7 cellular contexts compared by ENCODE assay signal in the genomic region with DNA sequence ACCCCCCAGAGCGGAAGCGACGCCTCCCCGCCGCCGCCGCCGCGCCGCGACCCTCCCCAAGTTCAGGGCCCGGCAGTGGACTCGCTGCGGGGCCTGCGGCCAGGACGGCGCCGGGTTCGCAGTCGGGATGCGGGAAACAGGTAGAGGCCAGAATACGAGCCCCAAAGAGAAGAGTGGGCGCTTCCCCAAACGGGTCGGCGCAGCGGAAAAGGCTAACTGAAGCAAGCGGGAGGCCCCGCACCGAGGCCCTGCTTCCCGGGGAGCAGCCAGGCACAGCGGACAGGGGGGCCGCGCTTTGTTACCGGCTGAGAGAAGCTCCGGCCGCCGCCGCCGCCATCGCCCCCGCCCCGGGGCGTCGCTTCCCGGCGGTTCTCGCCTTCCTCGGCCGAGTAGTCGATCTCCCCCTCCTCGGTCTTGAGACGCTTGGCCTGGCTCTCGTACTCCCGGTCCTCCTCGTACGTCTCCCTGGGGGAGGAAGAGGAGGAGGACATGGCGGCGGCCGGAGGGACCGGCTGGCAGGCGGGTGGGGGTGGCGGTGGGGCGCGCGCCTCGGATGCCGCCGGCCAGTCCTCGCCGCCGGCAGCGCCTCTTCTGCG. TPM values are rescaled to one million over a fixed set of nuclear protein-coding genes. Genes with fewer than 3 reads are reported as not detected.
DNase-seq lines count a peak whose midpoint lies in the region; ATAC-seq and TF ChIP-seq lines count a peak whose summit lies in the region.

No MANE protein-coding gene starts in this region.

- H3K27ac Mint-ChIP-seq in T-helper 17 cell (peak overlapping the region; percentile 98), immature natural killer cell (peak overlapping the region in 5 of 6 donors; percentile 28 to 83 (median 73))

- H3K36me3 Mint-ChIP-seq in T-helper 17 cell (ENCODE audit: low read depth), result no peaks in the 10 kb centered on the region
- no peaks in the 10 kb centered on the region for H3K36me3 Mint-ChIP-seq in immature natural killer cell

- H3K27ac ChIP-seq in brain microvascular endothelial cell (peak overlapping the region; percentile 78), spleen (peak overlapping the region; percentile 79 to 97 (median 94))

- H3K4me3 Mint-ChIP-seq in T-helper 17 cell (peak overlapping the region; percentile 96), immature natural killer cell (peak overlapping the region; percentile 77 to 92 (median 91))

- H3K27me3 ChIP-seq in brain microvascular endothelial cell (replicated peaks) (no peaks in the 10 kb centered on the region), spleen (replicated peaks in 1 of 7) (peaks cover 0 to 47% (median 6%) of the 10 kb centered on the region in 7 donors)

- H3K9me3 Mint-ChIP-seq in immature natural killer cell, result no peaks in the 10 kb centered on the region

- DNase-seq in T-helper 17 cell (peak in 2 of 3 donors; percentile 24 to 28), brain microvascular endothelial cell (no peak), immature natural killer cell (peak; percentile 35 to 38 (median 38)), spleen (peak; percentile 91), kidney tubule cell (ENCODE audit: low spot score) (no peak)

- H3K4me1 Mint-ChIP-seq in T-helper 17 cell (peaks cover 31% of the 10 kb centered on the region), immature natural killer cell (peaks cover 17 to 42% of the 10 kb centered on the region in 2 donors)

- H3K27me3 Mint-ChIP-seq in T-helper 17 cell (no peaks in the 10 kb centered on the region), immature natural killer cell (ENCODE audit: low read depth in 3 of 3) (peaks cover 3 to 18% (median 9%) of the 10 kb centered on the region in 3 donors)

- TF ChIP-seq POLR2A in spleen (IDR thresholded peaks at IDR 0.05), result no peak

- H3K9me3 ChIP-seq in T-helper 17 cell (ENCODE audit: control insufficient read depth, low read length, poor library complexity, severe bottlenecking), result no peaks in the 10 kb centered on the region
- H3K9me3 ChIP-seq in spleen, result no peaks in the 10 kb centered on the region

- WGBS in spleen, 5 donors, result 0 to 2% (median 0%) methylated on average over 22 to 74 of the region's 74 CpGs

- TF ChIP-seq CTCF in brain microvascular endothelial cell (IDR thresholded peaks at IDR 0.05; ENCODE audit: low read depth, low read length, missing control alignments) (no peak), spleen (IDR thresholded peaks at IDR 0.05 in 8 of 11, conservative IDR thresholded peaks at IDR 0.05 in 3 of 11) (no peak)

- no peaks in the 10 kb centered on the region for H3K36me3 ChIP-seq in brain microvascular endothelial cell (replicated peaks)
- H3K36me3 ChIP-seq in spleen, result no peaks in the 10 kb centered on the region

- peaks cover 14 to 84% (median 47%) of the 10 kb centered on the region in 6 donors for H3K4me1 ChIP-seq in spleen

- intact Hi-C loops in spleen (cut with DNase I; ENCODE audit: low total_unique reads), result no loop called here

- ATAC-seq in GM19043 (IDR thresholded peaks at IDR 0.05; ENCODE audit: low read depth, unreplicated experiment) (peak; percentile 13), HG03064 (IDR thresholded peaks at IDR 0.05; ENCODE audit: low read depth, unreplicated experiment) (peak; percentile 31), T-helper 17 cell (peak; percentile 4)

- peak overlapping the region; percentile 88 for H3K4me3 ChIP-seq in brain microvascular endothelial cell (ENCODE audit: low read depth, low read length)
- H3K4me3 ChIP-seq in spleen, result peak overlapping the region; percentile 54 to 90 (median 80)

- in situ Hi-C loops in brain microvascular endothelial cell (cut with HindIII; ENCODE audit: low pct_ligation_motif_present, low sequenced_read_pairs), result no loop called here

RNA-seq across cellular contexts. Expression of gene HNRNPLL, which starts 0.5 kb away (rescaled TPM):
- total RNA-seq in T-helper 17 cell (10 to 100 TPM; 81.5 to 91.5 TPM), spleen (10 to 100 TPM; 28.6 to 53.4 (median 38.0) TPM)
- polyA plus RNA-seq in immature natural killer cell (10 to 100 TPM in 2 of 3 donors, 1 to 10 TPM in 1; 7.4 to 13.9 (median 11.5) TPM), spleen (1 to 10 TPM; 4.8 to 7.4 (median 5.2) TPM)

Comparison
In these comparisons a context has a peak if more than half of its experiments do, and no peak if none do; other contexts are left out.
1. DNase-seq: peak in T-helper 17 cell (2 of 3), immature natural killer cell (3 of 3) and spleen (single experiment); none in brain microvascular endothelial cell (single experiment) and kidney tubule cell (single experiment).
2. Peak in every context shown above with its lines, with median percentiles within 50 percentile points of each other: ATAC-seq.